24 cellular contexts compared by ENCODE assay signal in the genomic region with DNA sequence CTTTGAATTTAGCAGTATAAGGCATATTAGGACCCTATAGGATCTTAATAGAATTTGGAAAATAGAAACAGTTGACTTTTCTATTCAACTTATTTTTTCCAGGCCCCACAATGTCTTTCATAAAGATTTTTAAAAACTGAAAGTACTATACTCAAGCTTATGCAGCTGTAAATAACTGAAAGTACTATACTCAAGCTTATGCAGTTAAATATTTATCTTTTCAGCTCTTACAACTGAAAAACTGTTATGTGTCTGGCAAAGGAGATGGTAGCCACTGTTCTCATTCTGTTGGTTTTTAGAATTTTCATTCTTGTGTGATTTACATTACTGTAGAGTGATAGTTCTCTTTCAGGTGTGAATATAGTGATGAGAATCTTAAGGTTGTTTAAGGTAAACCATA.
DNase-seq lines count a peak whose midpoint lies in the region; ATAC-seq and TF ChIP-seq lines count a peak whose summit lies in the region.
"Had no signal": no experiment of that assay in that cellular context is flagged by ENCODE, and none has a peak within 500 bp of the region (broad histone marks: within the 10 kb centered on the region; RNA-seq: fewer than 3 reads in every experiment).

No MANE protein-coding gene starts in this region.

- peaks cover 19% of the 10 kb centered on the region for H3K79me2 ChIP-seq in parathyroid adenoma

- H3K27ac ChIP-seq in HEK293 (ENCODE audit: extremely low read depth, low read depth, low read length) (no peak overlapping the region), parathyroid adenoma (no peak overlapping the region), coronary artery (peak overlapping the region in 1 of 2 donors; percentile 32)
- H3K27ac ChIP-seq: C4-2B, prostate gland, RWPE1 had no signal

- no peak overlapping the region for H2AFZ ChIP-seq in parathyroid adenoma

- H3K9ac ChIP-seq in parathyroid adenoma: no peak overlapping the region
- H3K9ac ChIP-seq: SK-N-SH had no signal

- POLR2A ChIA-PET in HEK293 (lab: Yijun Ruan, JAX): no interaction called here

- DNase-seq in central memory CD8-positive, alpha-beta T cell (ENCODE audit: low spot score in 2 of 2): no peak
- DNase-seq in coronary artery (ENCODE audit: low spot score): no peak
- DNase-seq: activated B cell treated with CpG ODN at 0.5 μM for 24 hours; activated CD4-positive, alpha-beta memory T cell treated with anti-CD3 and anti-CD28 coated beads for 36 hours; activated gamma-delta T cell treated with Interleukin-2 at 50 U/mL for 16 hours; activated T-cell treated with anti-CD3 and anti-CD28 coated beads for 4 hours; head of caudate nucleus; NCI-H187; NCI-H69; SK-N-SH; stimulated activated CD4-positive, alpha-beta T cell treated with anti-CD3 and anti-CD28 coated beads, Interleukin-1b, Interleukin-23, amount 100 ng/mL, for 48 hours; testis had no signal

- peak overlapping the region; percentile 19 for H3K27ac Mint-ChIP-seq in central memory CD8-positive, alpha-beta T cell (ENCODE audit: low read depth)
- H3K27ac Mint-ChIP-seq: activated B cell treated with CpG ODN at 0.5 μM for 24 hours; activated CD4-positive, alpha-beta memory T cell treated with anti-CD3 and anti-CD28 coated beads for 36 hours; T-helper 2 cell treated with Interferon-gamma antibody and Interleukin-4, amounts not matched to agents 5 μg/mL and 100 μg/mL, for 36 hours had no signal

- no peak overlapping the region for H3K4me3 Mint-ChIP-seq in central memory CD8-positive, alpha-beta T cell
- H3K4me3 Mint-ChIP-seq: activated B cell treated with CpG ODN at 0.5 μM for 24 hours; activated CD4-positive, alpha-beta memory T cell treated with anti-CD3 and anti-CD28 coated beads for 36 hours; brain; neural crest cell; T-helper 2 cell treated with Interferon-gamma antibody and Interleukin-4, amounts not matched to agents 5 μg/mL and 100 μg/mL, for 36 hours had no signal

- H3K4me1 ChIP-seq in HEK293 (ENCODE audit: control insufficient read depth, insufficient read depth, low read length) (peaks cover 3% of the 10 kb centered on the region; the same call in 1 of the 2 replicates), parathyroid adenoma (no peaks in the 10 kb centered on the region)

- peaks cover 3% of the 10 kb centered on the region for H3K36me3 Mint-ChIP-seq in central memory CD8-positive, alpha-beta T cell (ENCODE audit: insufficient read depth)
- H3K36me3 Mint-ChIP-seq: activated CD4-positive, alpha-beta memory T cell treated with anti-CD3 and anti-CD28 coated beads for 36 hours had no signal

- H3K36me3 ChIP-seq in HEK293 (ENCODE audit: control insufficient read depth in 2 of 2, insufficient read depth in 1 of 2, low read length in 2 of 2) (no peaks in the 10 kb centered on the region; a peak in 1 of 3 replicates), parathyroid adenoma (ENCODE audit: control insufficient read depth, insufficient read depth, low read length) (no peaks in the 10 kb centered on the region)
- H3K36me3 ChIP-seq: prostate gland had no signal

- H3K9me3 ChIP-seq in HEK293 (ENCODE audit: control insufficient read depth, insufficient read depth, low read depth, low read length): no peaks in the 10 kb centered on the region
- H3K9me3 ChIP-seq in parathyroid adenoma (ENCODE audit: control insufficient read depth, low read length): no peaks in the 10 kb centered on the region
- H3K9me3 ChIP-seq: prostate gland, SK-N-SH, testis had no signal

- no peak for TF ChIP-seq CTCF in HEK293 (tag by site-specific recombination; IDR thresholded peaks at IDR 0.05)
- TF ChIP-seq CTCF in parathyroid adenoma (IDR thresholded peaks at IDR 0.05): no peak
- no peak for TF ChIP-seq CTCF in coronary artery (IDR thresholded peaks at IDR 0.05)

- ATAC-seq in GM18861 (IDR thresholded peaks at IDR 0.05; ENCODE audit: unreplicated experiment) (peak; percentile 71), GM18502 (IDR thresholded peaks at IDR 0.05; ENCODE audit: poor library complexity, unreplicated experiment) (no peak), GM21390 (IDR thresholded peaks at IDR 0.05; ENCODE audit: unreplicated experiment) (no peak), HG02840 (IDR thresholded peaks at IDR 0.05; ENCODE audit: low FRiP score, unreplicated experiment) (no peak)
- ATAC-seq in central memory CD8-positive, alpha-beta T cell (replicated peaks; ENCODE audit: extremely low read depth, poor library complexity, severe bottlenecking): no peak

- H3K27me3 Mint-ChIP-seq in central memory CD8-positive, alpha-beta T cell: no peaks in the 10 kb centered on the region
- H3K27me3 Mint-ChIP-seq: activated B cell treated with CpG ODN at 0.5 μM for 24 hours; activated CD4-positive, alpha-beta memory T cell treated with anti-CD3 and anti-CD28 coated beads for 36 hours; brain had no signal

- H3K4me2 ChIP-seq in parathyroid adenoma (ENCODE audit: low read length): peak overlapping the region; percentile 28
- H3K4me2 ChIP-seq: SK-N-SH had no signal

- no peaks in the 10 kb centered on the region for H3K27me3 ChIP-seq in parathyroid adenoma (ENCODE audit: control insufficient read depth, insufficient read depth, low read length)
- H3K27me3 ChIP-seq: testis had no signal

- H3K4me3 ChIP-seq in HEK293 (ENCODE audit: low read depth, low read length): no peak overlapping the region
- H3K4me3 ChIP-seq in parathyroid adenoma (ENCODE audit: low read depth, low read length): peak overlapping the region; percentile 13
- H3K4me3 ChIP-seq in coronary artery: no peak overlapping the region
- H3K4me3 ChIP-seq: prostate gland, testis had no signal

- H3K9me3 Mint-ChIP-seq in central memory CD8-positive, alpha-beta T cell: no peaks in the 10 kb centered on the region
- H3K9me3 Mint-ChIP-seq: activated B cell treated with CpG ODN at 0.5 μM for 24 hours; activated CD4-positive, alpha-beta memory T cell treated with anti-CD3 and anti-CD28 coated beads for 36 hours; neural crest cell; T-helper 2 cell treated with Interferon-gamma antibody and Interleukin-4, amounts not matched to agents 5 μg/mL and 100 μg/mL, for 36 hours had no signal

- H3K4me1 Mint-ChIP-seq in central memory CD8-positive, alpha-beta T cell: peaks cover 38% of the 10 kb centered on the region

- CTCF ChIA-PET in HEK293 (lab: Yijun Ruan, JAX): no interaction called here

TF ChIP-seq in HEK293, 187 proteins besides CTCF, POLR2A, EP300 and RAD21:
- TF ChIP-seq ZNF830 (tag by site-specific recombination; IDR thresholded peaks at IDR 0.05; ENCODE audit: low read depth): no peak
- TF ChIP-seq, protein P1, sequence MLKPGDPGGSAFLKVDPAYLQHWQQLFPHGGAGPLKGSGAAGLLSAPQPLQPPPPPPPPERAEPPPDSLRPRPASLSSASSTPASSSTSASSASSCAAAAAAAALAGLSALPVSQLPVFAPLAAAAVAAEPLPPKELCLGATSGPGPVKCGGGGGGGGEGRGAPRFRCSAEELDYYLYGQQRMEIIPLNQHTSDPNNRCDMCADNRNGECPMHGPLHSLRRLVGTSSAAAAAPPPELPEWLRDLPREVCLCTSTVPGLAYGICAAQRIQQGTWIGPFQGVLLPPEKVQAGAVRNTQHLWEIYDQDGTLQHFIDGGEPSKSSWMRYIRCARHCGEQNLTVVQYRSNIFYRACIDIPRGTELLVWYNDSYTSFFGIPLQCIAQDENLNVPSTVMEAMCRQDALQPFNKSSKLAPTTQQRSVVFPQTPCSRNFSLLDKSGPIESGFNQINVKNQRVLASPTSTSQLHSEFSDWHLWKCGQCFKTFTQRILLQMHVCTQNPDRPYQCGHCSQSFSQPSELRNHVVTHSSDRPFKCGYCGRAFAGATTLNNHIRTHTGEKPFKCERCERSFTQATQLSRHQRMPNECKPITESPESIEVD (tag by site-specific recombination; IDR thresholded peaks at IDR 0.05): 0 out of 2 replicates have a peak, but pooled peaks have one; percentile 26
